Comparison of ENCODE assay signal across 1 cellular context in the genomic region with DNA sequence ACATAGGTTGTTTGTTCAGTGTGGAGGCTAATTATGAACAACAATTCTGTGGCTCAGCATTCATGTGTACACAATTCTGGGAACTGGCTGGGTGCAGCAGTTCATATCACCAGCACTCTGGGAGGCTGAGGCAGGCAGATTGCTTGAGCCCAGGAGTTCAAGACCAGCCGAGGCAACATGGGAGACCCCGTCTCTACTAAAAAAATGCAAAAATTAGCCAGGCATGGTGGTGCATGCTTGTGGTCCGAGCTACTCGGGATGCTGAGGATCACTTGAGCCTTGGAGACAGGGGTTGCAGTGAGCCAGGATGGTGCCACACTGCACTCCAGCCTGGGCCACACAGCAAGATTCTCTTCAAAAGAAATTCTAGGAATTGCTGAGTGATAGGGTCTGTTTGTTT.
TF ChIP-seq lines count a peak whose summit lies in the region.

No MANE protein-coding gene starts in this region.

TF ChIP-seq in H1, 55 proteins besides CTCF, POLR2A, EP300 and RAD21:
- TF ChIP-seq KDM1A (IDR thresholded peaks at IDR 0.05; ENCODE audit: borderline replicate concordance, low read length) (no peak), SP4 (IDR thresholded peaks at IDR 0.05; ENCODE audit: low read length) (no peak), FOSL1 (IDR thresholded peaks at IDR 0.05; ENCODE audit: insufficient read depth, low read depth, low read length) (no peak), CBX8 (IDR thresholded peaks at IDR 0.05; ENCODE audit: borderline replicate concordance, low read depth, low read length) (no peak), RNF2 (IDR thresholded peaks at IDR 0.05; ENCODE audit: borderline replicate concordance, low read depth, low read length, missing control alignments, poor library complexity, severe bottlenecking) (no peak), SIX5 (IDR thresholded peaks at IDR 0.05; ENCODE audit: low read depth, low read length) (no peak), POU5F1 (IDR thresholded peaks at IDR 0.05; ENCODE audit: low read depth, low read length) (no peak), SRF (IDR thresholded peaks at IDR 0.05; ENCODE audit: low read depth, low read length) (no peak)
- TF ChIP-seq, protein P1, sequence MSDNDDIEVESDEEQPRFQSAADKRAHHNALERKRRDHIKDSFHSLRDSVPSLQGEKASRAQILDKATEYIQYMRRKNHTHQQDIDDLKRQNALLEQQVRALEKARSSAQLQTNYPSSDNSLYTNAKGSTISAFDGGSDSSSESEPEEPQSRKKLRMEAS (IDR thresholded peaks at IDR 0.05), result no peak
- TF ChIP-seq, protein P2, sequence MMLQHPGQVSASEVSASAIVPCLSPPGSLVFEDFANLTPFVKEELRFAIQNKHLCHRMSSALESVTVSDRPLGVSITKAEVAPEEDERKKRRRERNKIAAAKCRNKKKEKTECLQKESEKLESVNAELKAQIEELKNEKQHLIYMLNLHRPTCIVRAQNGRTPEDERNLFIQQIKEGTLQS (IDR thresholded peaks at IDR 0.05; ENCODE audit: insufficient read depth, low read depth, low read length), result no peak
